In the genomic region with DNA sequence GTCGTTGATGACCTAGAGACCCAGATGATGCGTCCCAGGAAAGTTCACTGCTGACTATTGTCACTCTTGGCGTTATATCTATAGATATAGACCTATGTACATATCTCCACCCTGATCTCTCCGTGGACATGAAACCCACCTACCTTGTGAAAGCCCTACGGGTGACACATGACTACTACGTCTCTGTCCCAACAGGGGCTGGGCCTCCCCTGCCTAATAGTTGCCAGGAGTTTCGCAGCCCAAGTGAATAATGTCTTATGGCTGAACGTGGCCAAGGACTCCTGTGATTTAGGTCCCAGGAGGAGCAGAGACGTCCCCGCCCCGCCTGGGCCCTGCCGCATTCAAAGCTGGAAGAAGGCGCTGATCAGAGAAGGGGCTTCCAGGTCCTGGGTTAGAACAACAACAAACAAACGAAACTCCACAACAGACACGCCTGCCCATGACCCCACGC, we compare ENCODE assay signal across 9 cellular contexts. TPM values are rescaled to one million over a fixed set of nuclear protein-coding genes. Genes with fewer than 3 reads are reported as not detected.
DNase-seq lines count a peak whose midpoint lies in the region; ATAC-seq and TF ChIP-seq lines count a peak whose summit lies in the region.
"Had no signal": no experiment of that assay in that cellular context is flagged by ENCODE, and none has a peak within 500 bp of the region (broad histone marks: within the 10 kb centered on the region; RNA-seq: fewer than 3 reads in every experiment).

No MANE protein-coding gene starts in this region.

- no peak overlapping the region for H3K27ac Mint-ChIP-seq in Caco-2 (ENCODE audit: unreplicated experiment)

- H3K9me3 ChIP-seq in Caco-2 (no peaks in the 10 kb centered on the region), OCI-LY3 (ENCODE audit: insufficient read depth, low read length) (no peaks in the 10 kb centered on the region), esophagus squamous epithelium (no peaks in the 10 kb centered on the region), psoas muscle (no peaks in the 10 kb centered on the region)

- peaks cover 3% of the 10 kb centered on the region for H3K27me3 Mint-ChIP-seq in Caco-2 (ENCODE audit: insufficient read depth, unreplicated experiment)

- no peak for TF ChIP-seq POLR2A in esophagus squamous epithelium (IDR thresholded peaks at IDR 0.05)

- WGBS in esophagus squamous epithelium, 2 donors: 12 to 22% methylated on average over 8 to 16 of the region's 16 CpGs
- WGBS in psoas muscle, 3 donors: 38 to 43% (median 40%) methylated on average over 16 of the region's 16 CpGs

- H3K9ac ChIP-seq in OCI-LY3 (ENCODE audit: low read length): no peak overlapping the region

- H3K27ac ChIP-seq in OCI-LY3 (ENCODE audit: low read length) (no peak overlapping the region), esophagus squamous epithelium (no peak overlapping the region), psoas muscle (no peak overlapping the region)

- H3K79me2 ChIP-seq in OCI-LY3 (ENCODE audit: low read length): no peaks in the 10 kb centered on the region

- peak overlapping the region; percentile 53 for H3K4me2 ChIP-seq in OCI-LY3 (ENCODE audit: low read length)

- H3K27me3 ChIP-seq in Caco-2 (replicated peaks; ENCODE audit: control insufficient read depth, insufficient read depth, low read length) (no peaks in the 10 kb centered on the region), OCI-LY3 (ENCODE audit: low read depth, low read length) (no peaks in the 10 kb centered on the region), esophagus squamous epithelium (peaks cover 9 to 87% (median 50%) of the 10 kb centered on the region in 4 donors), psoas muscle (ENCODE audit: insufficient read depth in 3 of 3, low read length in 2 of 3) (peaks cover 3 to 84% (median 39%) of the 10 kb centered on the region in 3 donors)

- no peaks in the 10 kb centered on the region for H3K36me3 ChIP-seq in Caco-2 (ENCODE audit: control insufficient read depth, insufficient read depth, low read length)
- no peaks in the 10 kb centered on the region for H3K36me3 ChIP-seq in OCI-LY3 (replicated peaks; ENCODE audit: low read depth, low read length)
- no peaks in the 10 kb centered on the region for H3K36me3 ChIP-seq in esophagus squamous epithelium
- no peaks in the 10 kb centered on the region for H3K36me3 ChIP-seq in psoas muscle (ENCODE audit: insufficient read depth in 1 of 2, low read depth in 1 of 2)

- no TSS peak for BruUV-seq in Caco-2 (replicated peaks; lab: Mats Ljungman, UMichigan)

- no peak for TF ChIP-seq CTCF in Caco-2 (IDR thresholded peaks at IDR 0.05; ENCODE audit: insufficient read depth in 1 of 2, low read depth in 1 of 2, low read length in 1 of 2, severe bottlenecking in 1 of 2, unreplicated experiment in 1 of 2)
- no peak for TF ChIP-seq CTCF in OCI-LY3 (IDR thresholded peaks at IDR 0.05; ENCODE audit: low read depth, low read length)
- TF ChIP-seq CTCF in esophagus squamous epithelium (IDR thresholded peaks at IDR 0.05): no peak
- no peak for TF ChIP-seq CTCF in psoas muscle (IDR thresholded peaks at IDR 0.05)

- intact Hi-C loops in Caco-2 (cut with micrococcal nuclease; ENCODE audit: unreplicated experiment) (loop anchor here (2.0 to 10.0 kb wide), 3 partner anchors 23 to 363 kb away; no protein-coding TSS in a partner anchor), esophagus squamous epithelium (cut with DNase I) (no loop called here), psoas muscle (cut with DNase I) (loop anchor here in 1 of 2 donors (10.0 kb wide), 1 partner anchor 47 kb away; a partner anchor contains a TSS)

- DNase-seq in Caco-2 (no peak), esophagus squamous epithelium (lab: John Stamatoyannopoulos, UW) (no peak), psoas muscle (no peak), mesenteric fat pad (ENCODE audit: low spot score) (no peak), iPS-NIHi7 (ENCODE audit: extremely low spot score) (no peak), SHP77 treated with DMSO at 0.1 percent for 48 hours (lab: John Stamatoyannopoulos, UW) (no peak)
- no peak for DNase-seq in stimulated activated CD4-positive, alpha-beta T cell treated with anti-CD3 and anti-CD28 coated beads, Interleukin-4, amount 100 ng/mL, for 24 hours
- DNase-seq: mesenchymal stem cell had no signal

- POLR2A ChIA-PET in Caco-2 (lab: Charles Lee): no interaction called here

- H3K9me3 Mint-ChIP-seq in Caco-2 (ENCODE audit: unreplicated experiment): no peaks in the 10 kb centered on the region

- peak overlapping the region; percentile 57 for H3K4me3 Mint-ChIP-seq in Caco-2 (ENCODE audit: unreplicated experiment)

- CTCF ChIA-PET in Caco-2 (lab: Charles Lee): no interaction called here

- H3K4me1 ChIP-seq in Caco-2 (peaks cover 7% of the 10 kb centered on the region; the same call in 1 of the 2 replicates), OCI-LY3 (ENCODE audit: low read length) (peaks cover 19% of the 10 kb centered on the region), esophagus squamous epithelium (peaks cover 23 to 55% (median 27%) of the 10 kb centered on the region in 3 donors), psoas muscle (peaks cover 7% of the 10 kb centered on the region)

- H4K20me1 ChIP-seq in OCI-LY3 (ENCODE audit: insufficient read depth, low read length): peaks cover 8% of the 10 kb centered on the region; the same call in 1 of the 2 replicates

- peaks cover 4% of the 10 kb centered on the region for H3K36me3 Mint-ChIP-seq in Caco-2 (ENCODE audit: insufficient read depth, unreplicated experiment)

- H3K4me3 ChIP-seq in Caco-2 (ENCODE audit: low read depth, low read length) (no peak overlapping the region), OCI-LY3 (ENCODE audit: low read length) (peak overlapping the region; percentile 69), esophagus squamous epithelium (peak overlapping the region; percentile 26 to 68 (median 51)), psoas muscle (peak overlapping the region; percentile 61)

- no peaks in the 10 kb centered on the region for H3K4me1 Mint-ChIP-seq in Caco-2 (ENCODE audit: low read depth, unreplicated experiment)

- H2AFZ ChIP-seq in OCI-LY3 (ENCODE audit: low read depth, low read length): no peak overlapping the region

- ATAC-seq in psoas muscle: no peak

RNA-seq across cellular contexts. Expression of a gene that starts 4.9 kb away (rescaled TPM):
- total RNA-seq in Caco-2 (2022): 7.3 and 8.1 TPM in 2 replicates
- not detected for total RNA-seq in esophagus squamous epithelium
- total RNA-seq in psoas muscle: 1 to 10 TPM in 1 of 4 donors, under 1 TPM in 3; 0.04 to 2.6 (median 0.50) TPM
- polyA plus RNA-seq in psoas muscle: under 1 TPM in 2 of 3 donors, not detected in 1; 0.06 to 0.12 TPM
- not detected for total RNA-seq in mesenteric fat pad

RNA-seq across cellular contexts. Expression of a gene that starts 50.7 kb away (rescaled TPM):
- total RNA-seq in Caco-2 (2022): 17.9 and 19.9 TPM in 2 replicates
- total RNA-seq in esophagus squamous epithelium: 1 to 10 TPM; 3.4 to 9.3 (median 7.0) TPM
- 1 to 10 TPM; 4.3 to 5.7 (median 5.2) TPM for total RNA-seq in psoas muscle
- 10 to 100 TPM in 1 of 3 donors, 1 to 10 TPM in 2; 4.7 to 16.5 (median 5.0) TPM for polyA plus RNA-seq in psoas muscle
- 8.2 TPM for total RNA-seq in mesenteric fat pad
